Comparison of ENCODE assay signal across 1 cellular context in genomic region chr14:55121628-55122440, GRCh38.
TF ChIP-seq lines count a peak whose summit lies in the region.

No MANE protein-coding gene starts in this region.

TF ChIP-seq in SK-N-SH, 30 proteins besides CTCF, POLR2A, EP300 and RAD21 (continued from another document):
- TF ChIP-seq MAX (IDR thresholded peaks at IDR 0.05; ENCODE audit: low read depth) (no peak), EZH2phosphoT487 (IDR thresholded peaks at IDR 0.05; ENCODE audit: borderline replicate concordance, low read depth) (no peak), FOXJ3 (CRISPR knock-in tag; IDR thresholded peaks at IDR 0.05) (no peak), USF1 (IDR thresholded peaks at IDR 0.05; ENCODE audit: borderline replicate concordance, low read depth) (no peak), IRF3 (IDR thresholded peaks at IDR 0.05; ENCODE audit: low read depth, low read length) (no peak), NRF1 (IDR thresholded peaks at IDR 0.05; ENCODE audit: low read depth, low read length) (no peak), PBX3 (IDR thresholded peaks at IDR 0.05) (no peak), TCF12 (IDR thresholded peaks at IDR 0.05) (no peak), ZBTB33 (IDR thresholded peaks at IDR 0.05; ENCODE audit: borderline replicate concordance, low read depth) (no peak), YY1 (IDR thresholded peaks at IDR 0.05; ENCODE audit: low read depth) (no peak), TAF1 (IDR thresholded peaks at IDR 0.05; ENCODE audit: borderline replicate concordance, low read depth, low read length) (no peak), RCOR1 (IDR thresholded peaks at IDR 0.05; ENCODE audit: low read length) (no peak)
